Comparison of ENCODE assay signal across 10 cellular contexts in the genomic region with DNA sequence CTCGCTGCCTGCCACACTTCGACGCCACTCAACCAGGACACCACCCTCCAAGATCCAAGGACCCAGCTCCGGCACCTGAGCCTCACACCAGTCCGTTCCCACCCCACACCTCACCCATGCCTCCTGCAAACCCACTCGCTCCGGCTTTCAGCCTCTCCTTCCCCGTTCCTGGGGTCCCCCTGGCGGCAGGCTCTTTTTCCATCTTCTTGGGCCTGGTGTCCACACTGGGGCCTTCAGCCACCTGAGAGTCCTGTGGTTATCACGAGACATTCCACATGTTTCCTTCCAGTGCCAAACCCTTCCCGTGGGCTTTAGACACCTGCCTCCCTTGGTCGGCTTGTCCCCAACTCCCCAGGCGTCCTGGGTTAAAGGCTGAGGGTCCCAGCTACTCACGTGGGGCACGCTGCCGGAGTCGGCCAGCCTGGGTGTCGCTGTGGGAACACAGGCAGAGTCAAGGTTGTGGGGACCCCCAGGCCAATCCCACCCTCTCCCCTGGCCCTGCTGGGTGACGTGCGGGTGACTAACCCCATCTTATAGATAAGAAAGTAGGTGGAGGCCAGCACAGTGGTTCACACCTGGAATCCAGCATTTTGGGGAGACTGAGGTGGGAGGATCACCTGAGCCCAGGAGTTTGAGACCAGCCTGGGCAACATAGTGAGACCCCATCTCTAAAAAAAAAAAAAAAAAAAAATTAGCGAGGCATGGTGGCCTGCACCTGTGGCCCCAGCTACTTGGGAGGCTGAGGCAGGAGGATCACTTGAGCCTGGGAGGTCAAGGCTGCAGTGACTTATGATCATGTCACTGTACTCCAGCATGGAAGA. TPM values are rescaled to one million over a fixed set of nuclear protein-coding genes. Genes with fewer than 3 reads are reported as not detected.
DNase-seq lines count a peak whose midpoint lies in the region; ATAC-seq and TF ChIP-seq lines count a peak whose summit lies in the region.
"Had no signal": no experiment of that assay in that cellular context is flagged by ENCODE, and none has a peak within 500 bp of the region (broad histone marks: within the 10 kb centered on the region; RNA-seq: fewer than 3 reads in every experiment).

No MANE protein-coding gene starts in this region.

- no peaks in the 10 kb centered on the region for H3K9me3 Mint-ChIP-seq in CD4-positive, alpha-beta T cell
- no peaks in the 10 kb centered on the region for H3K9me3 Mint-ChIP-seq in endodermal cell
- no peaks in the 10 kb centered on the region for H3K9me3 Mint-ChIP-seq in naive thymus-derived CD4-positive, alpha-beta T cell

- no peak for DNase-seq in CD4-positive, alpha-beta T cell
- peak; percentile 47 for DNase-seq in HT-29 (ENCODE audit: low spot score)
- DNase-seq in endodermal cell: peak; percentile 94
- no peak for DNase-seq in naive thymus-derived CD4-positive, alpha-beta T cell
- DNase-seq in germinal center (ENCODE audit: low spot score): no peak
- DNase-seq in dorsolateral prefrontal cortex: no peak
- no peak for DNase-seq in NCI-H69 (lab: John Stamatoyannopoulos, UW)
- DNase-seq in T1000 (lab: John Stamatoyannopoulos, UW): no peak
- DNase-seq: NCI-H1417 treated with DMSO at 0.1 percent for 48 hours had no signal

- ATAC-seq in CD4-positive, alpha-beta T cell (ENCODE audit: poor library complexity): no peak
- no peak for ATAC-seq in naive thymus-derived CD4-positive, alpha-beta T cell

- no peaks in the 10 kb centered on the region for H3K27me3 Mint-ChIP-seq in CD4-positive, alpha-beta T cell
- H3K27me3 Mint-ChIP-seq in endodermal cell (ENCODE audit: insufficient read depth): peaks cover 10% of the 10 kb centered on the region
- peaks cover 0 to 25% (median 0%) of the 10 kb centered on the region in 5 donors for H3K27me3 Mint-ChIP-seq in naive thymus-derived CD4-positive, alpha-beta T cell

- H3K27me3 ChIP-seq in CD4-positive, alpha-beta T cell (ENCODE audit: control insufficient read depth, insufficient read depth, low read length): peaks cover 26% of the 10 kb centered on the region
- H3K27me3 ChIP-seq in endodermal cell (ENCODE audit: control insufficient read depth, insufficient read depth, low read length, poor library complexity, severe bottlenecking) (peaks cover 16% of the 10 kb centered on the region), dorsolateral prefrontal cortex (peaks cover 0 to 47% (median 36%) of the 10 kb centered on the region in 45 donors)
- no peaks in the 10 kb centered on the region for H3K27me3 ChIP-seq in naive thymus-derived CD4-positive, alpha-beta T cell (ENCODE audit: control insufficient read depth in 2 of 2, insufficient read depth in 2 of 2, low read length in 2 of 2)

- WGBS in endodermal cell (ENCODE audit: insufficient coverage in 1 of 2, insufficient read length in 1 of 2), 2 experiments: 43 to 58% methylated on average over 6 to 20 of the region's 21 CpGs

- H3K4me1 ChIP-seq in endodermal cell (ENCODE audit: control insufficient read depth, insufficient read depth, low read length): no peaks in the 10 kb centered on the region
- peaks cover 23 to 46% of the 10 kb centered on the region in 2 donors for H3K4me1 ChIP-seq in naive thymus-derived CD4-positive, alpha-beta T cell (ENCODE audit: control insufficient read depth in 2 of 2, insufficient read depth in 2 of 2, low read length in 2 of 2)

- H3K36me3 Mint-ChIP-seq in CD4-positive, alpha-beta T cell (ENCODE audit: low read depth): no peaks in the 10 kb centered on the region
- H3K36me3 Mint-ChIP-seq in endodermal cell (ENCODE audit: low read depth): no peaks in the 10 kb centered on the region
- H3K36me3 Mint-ChIP-seq in naive thymus-derived CD4-positive, alpha-beta T cell: no peaks in the 10 kb centered on the region

- CTCF ChIA-PET in CD4-positive, alpha-beta T cell (lab: Charles Lee): interaction anchor here (0.8 to 1.8 kb wide), 2 partner anchors 17 to 19 kb away, joined by 3 to 10 read pairs; no protein-coding TSS in a partner anchor
- CTCF ChIA-PET in naive thymus-derived CD4-positive, alpha-beta T cell (lab: Charles Lee): interaction anchor here (1.9 kb wide), 1 partner anchor 19 kb away, joined by 14 read pairs; no protein-coding TSS in a partner anchor

- no peak for TF ChIP-seq CTCF in CD4-positive, alpha-beta T cell (IDR thresholded peaks at IDR 0.05)
- TF ChIP-seq CTCF in endodermal cell (conservative IDR thresholded peaks at IDR 0.05) (peak; percentile 82), dorsolateral prefrontal cortex (IDR thresholded peaks at IDR 0.05 in 54 of 56, conservative IDR thresholded peaks at IDR 0.05 in 2 of 56; ENCODE audit: low read depth in 1 of 56, partially characterized antibody in 56 of 56) (no peak)

- H3K4me3 Mint-ChIP-seq in CD4-positive, alpha-beta T cell: peak overlapping the region; percentile 69
- peak overlapping the region; percentile 54 for H3K4me3 Mint-ChIP-seq in endodermal cell
- H3K4me3 Mint-ChIP-seq in naive thymus-derived CD4-positive, alpha-beta T cell: peak overlapping the region in 9 of 10 donors; percentile 32 to 85 (median 62)

- H3K9me3 ChIP-seq in CD4-positive, alpha-beta T cell (ENCODE audit: control insufficient read depth, low read length): no peaks in the 10 kb centered on the region
- H3K9me3 ChIP-seq in endodermal cell (ENCODE audit: control insufficient read depth, low read length): no peaks in the 10 kb centered on the region
- H3K9me3 ChIP-seq in naive thymus-derived CD4-positive, alpha-beta T cell (ENCODE audit: control insufficient read depth in 2 of 3, low read length in 3 of 3): no peaks in the 10 kb centered on the region

- POLR2A ChIA-PET in CD4-positive, alpha-beta T cell (lab: Charles Lee): interaction anchor here (4.1 to 11.6 kb wide), 2 partner anchors 15 to 17 kb away, joined by 44 to 195 read pairs; no protein-coding TSS in a partner anchor
- POLR2A ChIA-PET in naive thymus-derived CD4-positive, alpha-beta T cell (lab: Charles Lee): interaction anchor here (0.9 to 13.1 kb wide), 6 partner anchors 8 to 18 kb away, joined by 3 to 163 read pairs (median 8); partner anchors contain the start of gene PLEKHJ1

- H3K4me1 Mint-ChIP-seq in CD4-positive, alpha-beta T cell (ENCODE audit: low read depth): peaks cover 24% of the 10 kb centered on the region
- H3K4me1 Mint-ChIP-seq in endodermal cell: peaks cover 3% of the 10 kb centered on the region
- peaks cover 0 to 24% (median 20%) of the 10 kb centered on the region in 7 donors for H3K4me1 Mint-ChIP-seq in naive thymus-derived CD4-positive, alpha-beta T cell

- no peak overlapping the region for H3K27ac Mint-ChIP-seq in CD4-positive, alpha-beta T cell
- peak overlapping the region; percentile 74 for H3K27ac Mint-ChIP-seq in endodermal cell
- H3K27ac Mint-ChIP-seq in naive thymus-derived CD4-positive, alpha-beta T cell: peak overlapping the region in 1 of 9 donors; percentile 33

- H3K27ac ChIP-seq in CD4-positive, alpha-beta T cell (ENCODE audit: low read depth, low read length): no peak overlapping the region
- H3K27ac ChIP-seq in endodermal cell (ENCODE audit: low read depth, low read length): no peak overlapping the region
- no peak overlapping the region for H3K27ac ChIP-seq in naive thymus-derived CD4-positive, alpha-beta T cell (ENCODE audit: low read depth, low read length)
- H3K27ac ChIP-seq in dorsolateral prefrontal cortex: no peak overlapping the region

- no peaks in the 10 kb centered on the region for H3K36me3 ChIP-seq in endodermal cell (ENCODE audit: control insufficient read depth, insufficient read depth, low read length)
- peaks cover 0 to under 1% (median 0%) of the 10 kb centered on the region in 3 experiments for H3K36me3 ChIP-seq in naive thymus-derived CD4-positive, alpha-beta T cell (ENCODE audit: control insufficient read depth in 2 of 3, insufficient read depth in 3 of 3, low read length in 3 of 3)

- H3K4me3 ChIP-seq in endodermal cell (ENCODE audit: low read length) (peak overlapping the region; percentile 73), dorsolateral prefrontal cortex (no peak overlapping the region)
- no peak overlapping the region for H3K4me3 ChIP-seq in naive thymus-derived CD4-positive, alpha-beta T cell (ENCODE audit: low read length)
- H3K4me3 ChIP-seq: lung had no signal

- no peak overlapping the region for H3K9ac ChIP-seq in endodermal cell (ENCODE audit: extremely low read depth, low read length, poor library complexity, severe bottlenecking)

- intact Hi-C loops in CD4-positive, alpha-beta T cell (cut with DNase I, micrococcal nuclease): no loop called here
- intact Hi-C loops in naive thymus-derived CD4-positive, alpha-beta T cell (cut with micrococcal nuclease): no loop called here
- intact Hi-C loops in dorsolateral prefrontal cortex (cut with DNase I): no loop called here

RNA-seq across cellular contexts. Expression of gene JSRP1, which starts 2.0 kb away (rescaled TPM):
- total RNA-seq in CD4-positive, alpha-beta T cell: under 1 TPM; 0.56 to 0.58 TPM
- total RNA-seq in HT-29 (2014; rRNA removed; shearing (Covaris generic)): 0.34 and 0.38 TPM in 2 replicates
- total RNA-seq in endodermal cell (under 1 TPM; 0.66 to 0.89 TPM), dorsolateral prefrontal cortex (1 to 10 TPM in 34 of 120 experiments, under 1 TPM in 34, not detected in 52; 0.43 to 2.3 (median 1.0) TPM)
- not detected for polyA plus RNA-seq in endodermal cell (2013, experiment 1 of 2)
- not detected for polyA plus RNA-seq in endodermal cell (2013, experiment 2 of 2)
- under 1 TPM in 3 of 5 experiments, not detected in 2; 0.24 to 0.41 (median 0.27) TPM for total RNA-seq in naive thymus-derived CD4-positive, alpha-beta T cell
- polyA plus RNA-seq in naive thymus-derived CD4-positive, alpha-beta T cell: under 1 TPM in 1 of 2 donors, not detected in 1; 0.54 TPM

RNA-seq across cellular contexts. Expression of gene AMH, which starts 5.1 kb away (rescaled TPM):
- total RNA-seq in CD4-positive, alpha-beta T cell: 1 to 10 TPM; 3.3 to 3.5 TPM
- 17.3 and 19.9 TPM in 2 replicates for total RNA-seq in HT-29 (2014; rRNA removed; shearing (Covaris generic))
- total RNA-seq in endodermal cell (10 to 100 TPM; 20.5 to 35.1 TPM), dorsolateral prefrontal cortex (10 to 100 TPM in 40 of 120 experiments, 1 to 10 TPM in 79, not detected in 1; 2.5 to 24.6 (median 7.6) TPM)
- 4.8 TPM for polyA plus RNA-seq in endodermal cell (2013, experiment 1 of 2)
- 5.6 TPM for polyA plus RNA-seq in endodermal cell (2013, experiment 2 of 2)
- total RNA-seq in naive thymus-derived CD4-positive, alpha-beta T cell: 10 to 100 TPM in 2 of 5 experiments, 1 to 10 TPM in 2, under 1 TPM in 1; 0.37 to 12.9 (median 4.6) TPM
- not detected for polyA plus RNA-seq in naive thymus-derived CD4-positive, alpha-beta T cell

RNA-seq across cellular contexts. Expression of gene SF3A2, which starts 17.6 kb away (rescaled TPM):
- 100 to 1,000 TPM; 186 to 194 TPM for total RNA-seq in CD4-positive, alpha-beta T cell
- 80.5 and 102 TPM in 2 replicates for total RNA-seq in HT-29 (2014; rRNA removed; shearing (Covaris generic))
- total RNA-seq in endodermal cell: 100 to 1,000 TPM; 126 to 132 TPM
- polyA plus RNA-seq in endodermal cell (2013, experiment 1 of 2): 147 TPM
- 122 TPM for polyA plus RNA-seq in endodermal cell (2013, experiment 2 of 2)
- 100 to 1,000 TPM; 131 to 150 (median 133) TPM for total RNA-seq in naive thymus-derived CD4-positive, alpha-beta T cell
- 10 to 100 TPM; 22.3 to 34.5 TPM for polyA plus RNA-seq in naive thymus-derived CD4-positive, alpha-beta T cell
- 10 to 100 TPM; 27.0 to 68.4 (median 48.2) TPM for total RNA-seq in dorsolateral prefrontal cortex

RNA-seq across cellular contexts. Expression of gene PLEKHJ1, which starts 18.1 kb away (rescaled TPM):
- 10 to 100 TPM; 21.4 to 23.2 TPM for total RNA-seq in CD4-positive, alpha-beta T cell
- 295 and 307 TPM in 2 replicates for total RNA-seq in HT-29 (2014; rRNA removed; shearing (Covaris generic))
- 100 to 1,000 TPM; 146 to 192 TPM for total RNA-seq in endodermal cell
- polyA plus RNA-seq in endodermal cell (2013, experiment 1 of 2): 103 TPM
- polyA plus RNA-seq in endodermal cell (2013, experiment 2 of 2): 96.8 TPM
- 10 to 100 TPM; 32.9 to 65.0 (median 50.2) TPM for total RNA-seq in naive thymus-derived CD4-positive, alpha-beta T cell
- 100 to 1,000 TPM in 1 of 2 donors, 10 to 100 TPM in 1; 79.5 to 123 TPM for polyA plus RNA-seq in naive thymus-derived CD4-positive, alpha-beta T cell
- 10 to 100 TPM; 32.8 to 66.7 (median 46.1) TPM for total RNA-seq in dorsolateral prefrontal cortex

RNA-seq across cellular contexts. Expression of gene PEAK3, which starts 27.7 kb away (rescaled TPM):
- not detected for total RNA-seq in CD4-positive, alpha-beta T cell
- total RNA-seq in HT-29 (2014; rRNA removed; shearing (Covaris generic)): not detected in 2 replicates
- not detected for total RNA-seq in endodermal cell
- polyA plus RNA-seq in endodermal cell (2013, experiment 1 of 2): not detected
- polyA plus RNA-seq in endodermal cell (2013, experiment 2 of 2): 0.08 TPM
- 1 to 10 TPM in 1 of 5 experiments, under 1 TPM in 3, not detected in 1; 0.14 to 3.9 (median 0.45) TPM for total RNA-seq in naive thymus-derived CD4-positive, alpha-beta T cell
- under 1 TPM; 0.14 to 0.44 TPM for polyA plus RNA-seq in naive thymus-derived CD4-positive, alpha-beta T cell
- total RNA-seq in dorsolateral prefrontal cortex: 1 to 10 TPM in 12 of 120 experiments, under 1 TPM in 101, not detected in 7; 0.16 to 1.5 (median 0.55) TPM

Comparison
In these comparisons a context has a peak if more than half of its experiments do, and no peak if none do; other contexts are left out.
1. DNase-seq: peak in HT-29 (single experiment) and endodermal cell (single experiment); none in CD4-positive, alpha-beta T cell (0 of 10), naive thymus-derived CD4-positive, alpha-beta T cell (0 of 9), germinal center (single experiment), dorsolateral prefrontal cortex (0 of 10), NCI-H69 (single experiment) and T1000 (single experiment).
2. Peak in every context shown above with its lines, with median percentiles within 50 percentile points of each other: H3K4me3 Mint-ChIP-seq.